ENCODE assay signal across 23 cellular contexts in genomic region chr14:93898731-93899130, GRCh38. TPM values are rescaled to one million over a fixed set of nuclear protein-coding genes. Genes with fewer than 3 reads are reported as not detected.
"Had no signal": no experiment of that assay in that cellular context is flagged by ENCODE, and none has a peak within 500 bp of the region (broad histone marks: within the 10 kb centered on the region; RNA-seq: fewer than 3 reads in every experiment).

No MANE protein-coding gene starts in this region.

- H3K27me3 ChIP-seq: MG63 had no signal

- DNase-seq: IMR-90, Karpas-422, KG1, MG63, NCI-H1092, NCI-H1105 treated with DMSO at 0.1 percent for 48 hours, NCI-H1417 treated with DMSO at 0.1 percent for 48 hours, NCI-H146, NCI-H1694 treated with DMSO at 0.1 percent for 48 hours, NCI-H1930, NCI-H2081, NCI-H2107, NCI-H2227 treated with DMSO at 0.1 percent for 48 hours, NCI-H69, NCI-H774, PC-3, SHP77, SK-N-SH had no signal

- H3K9me3 ChIP-seq: MG63, SK-N-SH had no signal

- ATAC-seq: Panc1, PC-3 had no signal

- H3K4me2 ChIP-seq: SK-N-SH had no signal

- H3K4me3 ChIP-seq: MG63 had no signal

- H3K36me3 ChIP-seq: MG63 had no signal

- H3K9ac ChIP-seq: SK-N-SH had no signal

- H3K27ac ChIP-seq: RWPE1 had no signal

RNA-seq across cellular contexts. Expression of gene FAM181A, which starts 28.4 kb away (rescaled TPM):
- total RNA-seq: HT-29, IMR-90, NCI-H460, PC-3, SK-MEL-5 had no signal
